Comparison of ENCODE assay signal across 1 cellular context in the genomic region with DNA sequence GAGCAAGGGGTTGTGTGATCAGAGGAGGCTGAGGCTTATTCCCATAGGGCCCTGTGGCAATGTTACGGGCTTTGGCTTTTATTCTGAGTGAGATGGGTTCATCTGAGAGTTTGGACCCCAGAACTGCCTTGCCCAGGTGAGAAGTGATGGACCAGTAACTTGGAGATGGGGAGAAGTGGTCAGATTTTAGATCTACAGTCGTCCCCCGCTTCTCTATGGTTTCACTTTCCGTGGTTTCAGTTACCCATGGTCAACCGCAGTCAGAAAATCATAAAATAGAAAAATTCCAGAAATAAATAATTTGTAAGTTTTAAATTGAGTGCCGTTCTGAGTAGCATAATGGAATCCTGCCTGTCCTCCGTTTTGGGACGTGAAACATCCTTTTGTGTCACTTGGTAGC.
TF ChIP-seq lines count a peak whose summit lies in the region.

No MANE protein-coding gene starts in this region.

TF ChIP-seq in IMR-90, 13 proteins besides CTCF, POLR2A, EP300 and RAD21:
- TF ChIP-seq NFE2L2 (IDR thresholded peaks at IDR 0.05; ENCODE audit: low read depth, low read length) (no peak), MAFK (IDR thresholded peaks at IDR 0.05; ENCODE audit: low read depth, low read length) (no peak)
